ENCODE assay signal across 8 cellular contexts in the genomic region with DNA sequence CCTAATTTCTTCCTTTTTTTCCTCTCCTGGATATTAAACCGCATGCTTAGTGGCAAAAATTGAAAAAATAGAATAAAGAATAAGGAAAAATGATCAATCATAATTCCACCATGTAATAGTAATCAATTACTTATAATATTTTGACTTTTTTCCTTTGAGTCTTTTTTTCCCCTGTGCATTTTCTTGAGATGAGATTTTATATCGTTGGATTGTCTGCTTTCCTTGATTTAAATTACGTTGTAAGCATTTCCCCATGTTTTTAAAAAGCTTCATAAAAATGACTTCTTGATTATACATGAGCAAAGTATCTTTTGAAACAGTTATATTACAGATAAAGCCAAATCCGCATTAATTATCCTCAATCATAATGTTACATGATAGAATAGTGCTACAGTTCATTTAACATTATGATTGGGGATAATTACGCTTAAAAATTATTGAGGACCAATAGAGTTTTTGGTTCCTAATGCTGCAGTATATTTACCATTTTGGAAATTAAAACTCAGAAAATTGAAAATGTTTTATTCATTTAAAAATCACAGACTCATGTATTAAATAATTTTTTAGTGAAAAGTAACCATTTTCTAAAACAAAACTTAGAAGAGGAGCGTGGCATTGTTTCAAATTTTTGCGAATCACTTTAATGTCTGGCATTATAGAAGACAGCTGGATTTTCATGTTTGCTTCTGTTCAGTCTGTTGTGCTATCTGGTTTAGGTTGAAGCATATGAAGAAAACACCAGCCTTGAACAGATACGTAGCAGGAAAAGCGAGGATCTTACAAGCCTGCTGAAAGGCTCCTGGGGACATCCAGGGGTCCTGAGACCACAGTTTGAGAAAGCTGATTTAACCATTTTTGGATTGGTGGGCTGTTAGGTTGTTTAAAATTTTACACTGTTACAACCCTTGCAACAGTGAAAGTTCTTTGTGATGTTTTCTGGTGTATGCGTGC. TPM values are rescaled to one million over a fixed set of nuclear protein-coding genes. Genes with fewer than 3 reads are reported as not detected.
A peak's percentile ranks its signal among the peaks of the same experiment; 100 is the strongest.
DNase-seq lines count a peak whose midpoint lies in the region; ATAC-seq and TF ChIP-seq lines count a peak whose summit lies in the region.

No MANE protein-coding gene starts in this region.

- H3K4me1 ChIP-seq in BE2C: peaks cover 3% of the 10 kb centered on the region

- H3K27ac Mint-ChIP-seq in IgD-negative memory B cell: peak overlapping the region in 2 of 3 donors; percentile 96 to 99
- H3K27ac Mint-ChIP-seq in naive B cell: peak overlapping the region in 1 of 6 donors; percentile 98

- peaks cover 6% of the 10 kb centered on the region for H3K36me3 Mint-ChIP-seq in IgD-negative memory B cell
- peaks cover 0 to 5% of the 10 kb centered on the region in 2 donors for H3K36me3 Mint-ChIP-seq in naive B cell

- no peak for TF ChIP-seq CTCF in BE2C (IDR thresholded peaks at IDR 0.05; ENCODE audit: low read depth, low read length)

- ATAC-seq in naive B cell (ENCODE audit: low read depth in 2 of 2): no peak
- no peak for ATAC-seq in HG03135 (IDR thresholded peaks at IDR 0.05; ENCODE audit: unreplicated experiment)
- no peak for ATAC-seq in HG02852 (IDR thresholded peaks at IDR 0.05; ENCODE audit: unreplicated experiment)

- DNase-seq in BE2C (no peak), cerebellar cortex (ENCODE audit: low spot score) (peak; percentile 19), naive B cell (no peak), kidney tubule cell (ENCODE audit: low spot score) (no peak), H4 (ENCODE audit: low spot score) (no peak)

- no peaks in the 10 kb centered on the region for H3K9me3 ChIP-seq in BE2C

- H3K4me3 ChIP-seq in BE2C (ENCODE audit: low read depth, low read length): peak overlapping the region; percentile 89

- H3K36me3 ChIP-seq in BE2C: peaks cover 4% of the 10 kb centered on the region

- H3K27me3 ChIP-seq in BE2C: no peaks in the 10 kb centered on the region

- H3K4me3 Mint-ChIP-seq in IgD-negative memory B cell (peak overlapping the region; percentile 95 to 98 (median 96)), naive B cell (peak overlapping the region; percentile 93 to 99 (median 96))

- peaks cover 12 to 30% (median 18%) of the 10 kb centered on the region in 3 donors for H3K4me1 Mint-ChIP-seq in IgD-negative memory B cell
- H3K4me1 Mint-ChIP-seq in naive B cell: peaks cover 15 to 36% (median 28%) of the 10 kb centered on the region in 3 donors

- H3K9me3 Mint-ChIP-seq in IgD-negative memory B cell (no peaks in the 10 kb centered on the region), naive B cell (no peaks in the 10 kb centered on the region)

- H3K27me3 Mint-ChIP-seq in IgD-negative memory B cell (no peaks in the 10 kb centered on the region), naive B cell (no peaks in the 10 kb centered on the region)

RNA-seq across cellular contexts. Expression of a gene that starts 1.4 kb away (rescaled TPM):
- 18.5 TPM for polyA plus RNA-seq in BE2C (2012; ENCODE audit: insufficient read depth, insufficient read length, low read depth)
- 7.7 TPM for polyA plus RNA-seq in IgD-negative memory B cell
- 1 to 10 TPM; 3.7 to 9.2 (median 8.0) TPM for polyA plus RNA-seq in naive B cell (ENCODE audit: low read depth in 6 of 6)
- 8.5 and 14.4 TPM in 2 replicates for total RNA-seq in H4 (2014; rRNA removed; shearing (Covaris generic))
